In the genomic region with DNA sequence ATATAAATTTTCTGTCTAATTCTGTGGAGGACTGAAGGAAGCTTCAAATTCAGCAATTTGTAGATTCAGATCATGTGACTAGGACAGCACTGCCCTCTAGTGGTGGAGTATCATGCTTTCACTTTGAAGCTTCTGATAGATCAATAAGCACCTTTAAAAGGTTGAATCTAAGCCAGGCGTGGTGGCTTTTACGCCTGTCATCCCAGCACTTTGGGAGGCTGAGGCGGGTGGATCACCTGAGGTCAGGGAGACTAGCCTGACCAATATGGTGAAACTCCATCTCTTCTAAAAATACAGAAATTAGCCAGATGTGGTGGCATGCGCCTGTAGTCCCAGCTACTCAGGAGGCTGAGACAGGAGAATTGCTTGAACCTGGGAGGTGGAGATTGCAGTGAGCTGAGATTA, we compare ENCODE assay signal across 8 cellular contexts. TPM values are rescaled to one million over a fixed set of nuclear protein-coding genes. Genes with fewer than 3 reads are reported as not detected.
DNase-seq lines count a peak whose midpoint lies in the region; ATAC-seq and TF ChIP-seq lines count a peak whose summit lies in the region.
"Not testable (repeated sequence)": the region's sequence is repeated elsewhere in the genome, so short reads cannot be mapped to it uniquely, and the experiment has no call there.

No MANE protein-coding gene starts in this region.

- H2AK5ac ChIP-seq in trophoblast cell (ENCODE audit: low read length): not testable (repeated sequence)

- not testable (repeated sequence) for TF ChIP-seq POLR2A in body of pancreas (IDR thresholded peaks at IDR 0.05)

- H3K23ac ChIP-seq in trophoblast cell (ENCODE audit: low read length): not testable (repeated sequence)

- not testable (repeated sequence) for H3K4ac ChIP-seq in trophoblast cell (ENCODE audit: low read depth, low read length)

- H3K27ac Mint-ChIP-seq in activated B cell treated with CpG ODN at 0.5 μM for 24 hours: not testable (repeated sequence)

- 36 to 37% methylated on average over 4 of the region's 4 CpGs for WGBS in body of pancreas, 2 donors
- WGBS in trophoblast cell (ENCODE audit: extremely low coverage, insufficient coverage, insufficient read length): no CpG with 5 or more reads among the region's 4 CpGs

- not testable (repeated sequence) for H3K36me3 ChIP-seq in body of pancreas (replicated peaks in 1 of 2; ENCODE audit: insufficient read depth in 1 of 2, low read depth in 2 of 2); trophoblast cell (ENCODE audit: control insufficient read depth in 1 of 2, insufficient read depth in 2 of 2, low read length in 2 of 2); tibial artery

- H3K79me1 ChIP-seq in trophoblast cell (ENCODE audit: low read length): not testable (repeated sequence)

- peaks cover 22% of the 10 kb centered on the region for H3K27me3 Mint-ChIP-seq in activated B cell treated with CpG ODN at 0.5 μM for 24 hours

- H4K91ac ChIP-seq in trophoblast cell (ENCODE audit: low read depth, low read length): not testable (repeated sequence)

- not testable (repeated sequence) for H3K14ac ChIP-seq in trophoblast cell (ENCODE audit: low read length)

- not testable (repeated sequence) for H4K12ac ChIP-seq in trophoblast cell (ENCODE audit: low read depth, low read length)

- peak; percentile 58 for DNase-seq in Daoy (ENCODE audit: low read depth)
- peak; percentile 68 for DNase-seq in KBM-7
- DNase-seq in NCI-H82 (lab: John Stamatoyannopoulos, UW): peak; percentile 92
- DNase-seq in activated B cell treated with CpG ODN at 0.5 μM for 24 hours, tibial artery: not testable (repeated sequence)
- DNase-seq in body of pancreas: peak; percentile 68 to 78 (median 72)
- peak; percentile 36 for DNase-seq in left cardiac atrium
- peak; percentile 76 to 92 for DNase-seq in trophoblast cell

- not testable (repeated sequence) for H3K27me3 ChIP-seq in body of pancreas; trophoblast cell (ENCODE audit: insufficient read depth, low read length); tibial artery

- not testable (repeated sequence) for H3K27ac ChIP-seq in body of pancreas; trophoblast cell (ENCODE audit: low read depth, low read length); tibial artery

- H3K9me3 Mint-ChIP-seq in activated B cell treated with CpG ODN at 0.5 μM for 24 hours: not testable (repeated sequence)

- not testable (repeated sequence) for H3K9me3 ChIP-seq in body of pancreas; trophoblast cell (ENCODE audit: insufficient read depth, low read depth, low read length); tibial artery

- POLR2A ChIA-PET in activated B cell treated with CpG ODN at 0.5 μM for 24 hours (lab: Charles Lee): not testable (repeated sequence)

- not testable (repeated sequence) for H4K8ac ChIP-seq in trophoblast cell (ENCODE audit: low read depth, low read length)

- not testable (repeated sequence) for ATAC-seq in activated B cell treated with CpG ODN at 0.5 μM for 24 hours (ENCODE audit: low read depth); left cardiac atrium
- peak; percentile 53 for ATAC-seq in body of pancreas

- not testable (repeated sequence) for H3K4me2 ChIP-seq in trophoblast cell (ENCODE audit: low read length)

- H3K79me2 ChIP-seq in trophoblast cell (ENCODE audit: control insufficient read depth, insufficient read depth, low read length, poor library complexity): peaks cover 13% of the 10 kb centered on the region

- H2BK5ac ChIP-seq in trophoblast cell (ENCODE audit: low read depth, low read length, poor library complexity): not testable (repeated sequence)

- not testable (repeated sequence) for H3K4me1 Mint-ChIP-seq in activated B cell treated with CpG ODN at 0.5 μM for 24 hours

- not testable (repeated sequence) for H3K36me3 Mint-ChIP-seq in activated B cell treated with CpG ODN at 0.5 μM for 24 hours (ENCODE audit: low read depth)

- in situ Hi-C loops in KBM-7 (cut with MboI; ENCODE audit: low pct_unique_long_range_greater_than_20kb, low sequenced_read_pairs): not testable (repeated sequence)

- not testable (repeated sequence) for H2BK120ac ChIP-seq in trophoblast cell (ENCODE audit: insufficient read depth, low read length, poor library complexity)

- not testable (repeated sequence) for H3K4me3 ChIP-seq in body of pancreas; trophoblast cell (ENCODE audit: low read depth, low read length); tibial artery

- peaks cover 12% of the 10 kb centered on the region for H3K4me1 ChIP-seq in body of pancreas
- peaks cover 10 to 19% of the 10 kb centered on the region in 2 experiments for H3K4me1 ChIP-seq in trophoblast cell (ENCODE audit: control insufficient read depth in 1 of 2, insufficient read depth in 2 of 2, low read length in 2 of 2)
- H3K4me1 ChIP-seq in tibial artery: peaks cover 0 to 21% (median 6%) of the 10 kb centered on the region in 4 donors

- H2AFZ ChIP-seq in trophoblast cell (ENCODE audit: insufficient read depth, low read length, poor library complexity): not testable (repeated sequence)

- peak; percentile 65 for TF ChIP-seq CTCF in activated B cell treated with CpG ODN at 0.5 μM for 24 hours (IDR thresholded peaks at IDR 0.05)
- peak; percentile 51 to 81 (median 78) for TF ChIP-seq CTCF in body of pancreas (IDR thresholded peaks at IDR 0.05)
- peak; percentile 64 to 68 for TF ChIP-seq CTCF in tibial artery (IDR thresholded peaks at IDR 0.05)

- intact Hi-C loops in activated B cell treated with CpG ODN at 0.5 μM for 24 hours (cut with micrococcal nuclease): loop anchor here (1.0 kb wide), 3 partner anchors 34 to 108 kb away; no protein-coding TSS in a partner anchor
- intact Hi-C loops in body of pancreas (cut with DNase I): loop anchor here (10.0 kb wide), 1 partner anchor 84 kb away; no protein-coding TSS in a partner anchor
- intact Hi-C loops in left cardiac atrium (cut with DNase I): loop anchor here in 1 of 2 donors (5.0 kb wide), 1 partner anchor 106 kb away; no protein-coding TSS in a partner anchor
- intact Hi-C loops in tibial artery (cut with DNase I; ENCODE audit: low total_unique reads): loop anchor here (2.0 kb wide), 1 partner anchor 108 kb away; no protein-coding TSS in a partner anchor

- not testable (repeated sequence) for H3K9ac ChIP-seq in trophoblast cell (ENCODE audit: low read length)

- not testable (repeated sequence) for H2BK12ac ChIP-seq in trophoblast cell (ENCODE audit: low read length)

- CTCF ChIA-PET in activated B cell treated with CpG ODN at 0.5 μM for 24 hours (lab: Charles Lee): interaction anchor here (0.6 to 5.8 kb wide), 18 partner anchors 9 to 111 kb away, joined by 3 to 71 read pairs (median 4); no protein-coding TSS in a partner anchor

- H3K4me3 Mint-ChIP-seq in activated B cell treated with CpG ODN at 0.5 μM for 24 hours: not testable (repeated sequence)

- not testable (repeated sequence) for H3K18ac ChIP-seq in trophoblast cell (ENCODE audit: low read length)

RNA-seq across cellular contexts. Expression of a gene that starts 56.3 kb away (rescaled TPM):
- total RNA-seq in Daoy (2014; rRNA removed; shearing (Covaris generic)): 44.6 and 69.2 TPM in 2 replicates
- total RNA-seq in activated B cell treated with CpG ODN at 0.5 μM for 24 hours (0.51 and 0.69 TPM in 2 replicates), body of pancreas (10 to 100 TPM; 19.4 to 25.2 TPM), left cardiac atrium (10 to 100 TPM; 12.8 to 14.2 TPM)
- polyA plus RNA-seq in trophoblast cell (2013): 136 TPM in 2 replicates
